Comparison of ENCODE assay signal across 24 cellular contexts in the genomic region with DNA sequence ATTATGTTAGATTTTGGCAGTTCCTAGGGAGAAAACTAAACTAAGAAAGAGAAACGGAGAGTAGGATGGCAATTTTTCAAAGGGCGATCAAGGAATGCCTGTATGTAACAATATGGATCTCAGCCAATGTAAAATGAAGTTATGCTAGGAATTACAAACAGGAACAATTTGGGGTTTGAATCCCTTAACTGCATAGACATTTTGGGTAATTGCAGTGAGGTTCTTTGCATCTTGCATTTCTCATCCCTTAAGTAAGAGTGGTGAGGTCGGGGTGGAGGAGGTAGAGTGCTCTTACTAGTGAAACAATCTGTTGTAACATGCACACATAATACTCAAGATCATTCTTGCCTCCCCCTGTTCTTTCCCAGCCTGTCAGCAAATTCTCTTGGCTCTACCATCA.
"Had no signal": no experiment of that assay in that cellular context is flagged by ENCODE, and none has a peak within 500 bp of the region (broad histone marks: within the 10 kb centered on the region; RNA-seq: fewer than 3 reads in every experiment).

No MANE protein-coding gene starts in this region.

- H3K4me1 ChIP-seq: gastrocnemius medialis had no signal

- H3K27me3 Mint-ChIP-seq: activated naive CD4-positive, alpha-beta T cell treated with anti-CD3 and anti-CD28 coated beads, Interleukin-2, amount 10 ng/mL, durations not matched to agents 7 days and 5 days; stimulated activated naive CD8-positive, alpha-beta T cell treated with anti-CD3 and anti-CD28 coated beads, Interleukin-15, Interleukin-2, amounts not matched to agents 100 ng/mL and 50 ng/mL, for 24 hours had no signal

- ATAC-seq: gastrocnemius medialis; naive thymus-derived CD8-positive, alpha-beta T cell; right cardiac atrium had no signal

- H3K4me1 Mint-ChIP-seq: memory B cell had no signal

- H3K79me2 ChIP-seq: hepatocyte had no signal

- H3K36me3 Mint-ChIP-seq: activated naive CD4-positive, alpha-beta T cell treated with anti-CD3 and anti-CD28 coated beads, Interleukin-2, amount 10 ng/mL, durations not matched to agents 7 days and 5 days; memory B cell; naive thymus-derived CD8-positive, alpha-beta T cell had no signal

- H3K27ac Mint-ChIP-seq: activated naive CD4-positive, alpha-beta T cell treated with anti-CD3 and anti-CD28 coated beads, Interleukin-2, amount 10 ng/mL, durations not matched to agents 7 days and 5 days; activated T-helper 1 cell treated with anti-CD3 and anti-CD28 coated beads, Interleukin-12 subunit alpha, Interleukin-12 subunit beta, Interleukin-2, Interleukin-4 antibody, amounts not matched to agents 30 ng/mL and 10 ng/mL and 1 ng/mL, durations not matched to agents 14 hours and 24 hours and 36 hours; memory B cell; stimulated activated naive CD8-positive, alpha-beta T cell treated with anti-CD3 and anti-CD28 coated beads, Interleukin-15, Interleukin-2, amounts not matched to agents 100 ng/mL and 50 ng/mL, for 24 hours; T-helper 1 cell treated with Interleukin-12 subunit alpha and Interleukin-12 subunit beta and Interleukin-4 antibody, amounts not matched to agents 30 μg/mL and 1 μg/mL, for 36 hours had no signal

- H3K36me3 ChIP-seq: cardiac muscle cell, gastrocnemius medialis, thoracic aorta had no signal

- H3K9me3 Mint-ChIP-seq: activated T-helper 1 cell treated with anti-CD3 and anti-CD28 coated beads, Interleukin-12 subunit alpha, Interleukin-12 subunit beta, Interleukin-2, Interleukin-4 antibody, amounts not matched to agents 30 ng/mL and 10 ng/mL and 1 ng/mL, durations not matched to agents 14 hours and 24 hours and 36 hours; stimulated activated naive CD8-positive, alpha-beta T cell treated with anti-CD3 and anti-CD28 coated beads, Interleukin-15, Interleukin-2, amounts not matched to agents 100 ng/mL and 50 ng/mL, for 24 hours; T-helper 1 cell treated with Interleukin-12 subunit alpha and Interleukin-12 subunit beta and Interleukin-4 antibody, amounts not matched to agents 30 μg/mL and 1 μg/mL, for 36 hours had no signal

- H3K9me3 ChIP-seq: gastrocnemius medialis, thoracic aorta had no signal

- H2AFZ ChIP-seq: hepatocyte had no signal

- H3K27me3 ChIP-seq: gastrocnemius medialis, hepatocyte had no signal

- H3K4me3 ChIP-seq: cardiac muscle cell, gastrocnemius medialis, hepatocyte, thoracic aorta had no signal

- H3K4me3 Mint-ChIP-seq: activated naive CD4-positive, alpha-beta T cell treated with anti-CD3 and anti-CD28 coated beads, Interleukin-2, amount 10 ng/mL, durations not matched to agents 7 days and 5 days; activated T-helper 1 cell treated with anti-CD3 and anti-CD28 coated beads, Interleukin-12 subunit alpha, Interleukin-12 subunit beta, Interleukin-2, Interleukin-4 antibody, amounts not matched to agents 30 ng/mL and 10 ng/mL and 1 ng/mL, durations not matched to agents 14 hours and 24 hours and 36 hours; memory B cell; naive thymus-derived CD8-positive, alpha-beta T cell; neural crest cell; stimulated activated naive CD8-positive, alpha-beta T cell treated with anti-CD3 and anti-CD28 coated beads, Interleukin-15, Interleukin-2, amounts not matched to agents 100 ng/mL and 50 ng/mL, for 24 hours; T-helper 1 cell treated with Interleukin-12 subunit alpha and Interleukin-12 subunit beta and Interleukin-4 antibody, amounts not matched to agents 30 μg/mL and 1 μg/mL, for 36 hours had no signal

- H3K4me2 ChIP-seq: hepatocyte had no signal

- DNase-seq: activated CD4-positive, alpha-beta T cell treated with anti-CD3 and anti-CD28 coated beads for 4 hours; activated CD4-positive, alpha-beta T cell treated with anti-CD3 and anti-CD28 coated beads, Interleukin-2, amount 50 U/mL, for 4 hours; activated CD8-positive, alpha-beta memory T cell treated with anti-CD3 and anti-CD28 coated beads for 24 hours; activated effector memory CD4-positive, alpha-beta T cell treated with anti-CD3 and anti-CD28 coated beads, Interleukin-2, amount 50 U/mL, for 16 hours; activated naive CD4-positive, alpha-beta T cell treated with anti-CD3 and anti-CD28 coated beads, Interleukin-2, amount 10 ng/mL, durations not matched to agents 7 days and 5 days; cerebellar nuclear complex; cortex of kidney; gastrocnemius medialis; kidney; naive thymus-derived CD8-positive, alpha-beta T cell; posterior cingulate gyrus; right cardiac atrium; stimulated activated CD4-positive, alpha-beta T cell treated with anti-CD3 and anti-CD28 coated beads, Interleukin-2, amount 100 ng/mL, for 48 hours; T-helper 9 cell; trophoblast cell had no signal

- H3K27ac ChIP-seq: cardiac muscle cell, gastrocnemius medialis, hepatocyte, thoracic aorta, VCaP had no signal
